Comparison of ENCODE assay signal across 8 cellular contexts in the genomic region with DNA sequence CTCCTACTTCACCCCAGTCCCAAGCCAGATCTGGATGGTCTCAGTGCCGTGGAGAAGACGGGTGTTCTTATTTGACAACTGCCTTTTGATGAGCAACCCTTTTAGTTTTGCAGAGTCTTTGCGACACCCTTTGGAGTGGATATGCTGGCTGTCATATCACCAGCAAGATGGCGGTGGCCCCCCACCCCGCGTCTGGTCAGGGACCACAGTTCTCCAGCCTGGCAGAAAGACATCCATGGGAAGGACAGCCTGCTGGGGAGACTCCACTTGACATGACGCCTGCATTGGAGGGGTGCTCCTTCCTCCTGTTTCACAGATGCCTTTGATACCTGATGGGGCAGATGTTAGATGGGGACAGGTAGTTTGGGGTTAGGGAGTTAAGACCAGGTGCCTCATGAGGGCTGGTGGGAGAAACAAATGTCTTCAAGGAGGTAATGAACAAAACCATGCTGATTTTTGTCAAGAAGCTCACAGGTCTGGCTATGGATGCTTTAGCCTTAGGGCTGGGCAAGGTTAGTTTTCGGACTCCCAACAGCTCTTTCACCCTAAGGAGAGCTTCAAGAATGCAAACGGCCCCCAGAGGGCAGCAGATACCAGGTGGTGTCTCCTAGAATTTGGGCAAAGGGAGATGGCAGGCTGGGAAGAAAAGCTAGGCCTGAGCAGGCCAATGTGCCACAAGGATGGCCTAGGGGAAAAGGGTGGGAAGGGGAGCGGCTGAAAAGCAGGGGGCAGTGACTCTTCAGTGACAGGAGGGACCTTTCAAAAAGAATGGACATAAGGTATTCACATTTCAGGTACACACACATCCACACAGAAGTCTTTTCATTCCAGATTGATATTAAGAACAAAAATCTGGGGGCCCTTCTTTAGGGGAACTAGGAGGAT.
A peak's percentile ranks its signal among the peaks of the same experiment; 100 is the strongest.
DNase-seq lines count a peak whose midpoint lies in the region; ATAC-seq lines count a peak whose summit lies in the region.

No MANE protein-coding gene starts in this region.

- H3K4me1 ChIP-seq in aorta (ENCODE audit: control insufficient read depth in 1 of 2, insufficient read depth in 2 of 2, low read length in 2 of 2) = no peaks in the 10 kb centered on the region

- no peak overlapping the region for H3K27ac ChIP-seq in aorta (ENCODE audit: low read depth in 1 of 2, low read length in 2 of 2)

- no peak overlapping the region for H3K4me3 ChIP-seq in aorta (ENCODE audit: low read length in 2 of 2)

- H3K27me3 ChIP-seq in aorta (ENCODE audit: control insufficient read depth in 1 of 2, insufficient read depth in 2 of 2, low read length in 1 of 2) = no peaks in the 10 kb centered on the region

- WGBS in aorta, 2 donors = 84 to 86% methylated on average over 10 of the region's 10 CpGs

- H3K36me3 ChIP-seq in aorta (ENCODE audit: control insufficient read depth in 1 of 2, insufficient read depth in 2 of 2, low read length in 1 of 2) = peaks cover 5 to 8% of the 10 kb centered on the region in 2 donors

- ATAC-seq in aorta (ENCODE audit: low FRiP score) = peak; percentile 53
- no peak for ATAC-seq in GM21515 (IDR thresholded peaks at IDR 0.05; ENCODE audit: unreplicated experiment)

- intact Hi-C loops in aorta (cut with DNase I) = loop anchor here (5.0 kb wide), 1 partner anchor 384 kb away; no protein-coding TSS in a partner anchor

- no peaks in the 10 kb centered on the region for H3K9me3 ChIP-seq in aorta (ENCODE audit: control insufficient read depth, low read length)

- DNase-seq in COLO668 (lab: John Stamatoyannopoulos, UW; ENCODE audit: unreplicated experiment) (peak; percentile 40), HPDE6-E6E7 (ENCODE audit: extremely low spot score) (peak; percentile 35), T-helper 9 cell (peak; percentile 14), dermis blood vessel endothelial cell (peak; percentile 66), myocyte (ENCODE audit: low read depth) (peak; percentile 77), aorta (peak in 1 of 2 donors; percentile 50), amniotic stem cell (lab: John Stamatoyannopoulos, UW) (no peak)
